ENCODE assay signal across 16 cellular contexts in genomic region chr2:191857406-191857805, GRCh38. TPM values are rescaled to one million over a fixed set of nuclear protein-coding genes. Genes with fewer than 3 reads are reported as not detected.
DNase-seq lines count a peak whose midpoint lies in the region; ATAC-seq and TF ChIP-seq lines count a peak whose summit lies in the region.
"Had no signal": no experiment of that assay in that cellular context is flagged by ENCODE, and none has a peak within 500 bp of the region (broad histone marks: within the 10 kb centered on the region; RNA-seq: fewer than 3 reads in every experiment).

No MANE protein-coding gene starts in this region.

- no peak overlapping the region for H4K91ac ChIP-seq in IMR-90 (ENCODE audit: insufficient read depth, low read depth, low read length)

- no peaks in the 10 kb centered on the region for H3K36me3 ChIP-seq in IMR-90 (ENCODE audit: control insufficient read depth, insufficient read depth, low read length)
- H3K36me3 ChIP-seq: colonic mucosa had no signal

- H3K27ac ChIP-seq in IMR-90 (ENCODE audit: insufficient read depth, low read length): no peak overlapping the region
- H3K27ac ChIP-seq: colonic mucosa had no signal

- no peak overlapping the region for H3K4me3 ChIP-seq in IMR-90 (ENCODE audit: insufficient read depth, low read depth, low read length)
- H3K4me3 ChIP-seq: colonic mucosa had no signal

- CTCF ChIA-PET in IMR-90 (lab: Yijun Ruan, JAX): interaction anchor here (2.2 kb wide), 1 partner anchor 8 kb away, joined by 7 read pairs; no protein-coding TSS in a partner anchor

- intact Hi-C loops in IMR-90 (cut with micrococcal nuclease): no loop called here

- no peaks in the 10 kb centered on the region for H3K27me3 ChIP-seq in IMR-90 (ENCODE audit: control insufficient read depth, insufficient read depth, low read length)
- H3K27me3 ChIP-seq: colonic mucosa had no signal

- H3K9me3 ChIP-seq in IMR-90 (ENCODE audit: control insufficient read depth, insufficient read depth, low read length): no peaks in the 10 kb centered on the region; the same call in 1 of the 2 replicates
- H3K9me3 ChIP-seq: colonic mucosa had no signal

- H2AK5ac ChIP-seq in IMR-90 (ENCODE audit: low read depth, low read length): no peak overlapping the region

- BruUV-seq in IMR-90 (replicated peaks; lab: Mats Ljungman, UMichigan): no TSS peak

- TF ChIP-seq POLR2A in IMR-90 (IDR thresholded peaks at IDR 0.05; ENCODE audit: low read depth, low read length): no peak

- no peak overlapping the region for H2AFZ ChIP-seq in IMR-90 (replicated peaks; ENCODE audit: low read length, poor library complexity)

- POLR2A ChIA-PET in IMR-90 (lab: Charles Lee; ENCODE audit: unreplicated experiment): interaction anchor here (1.0 kb wide), 1 partner anchor 10 kb away, joined by 3 read pairs; the partner anchor contains the start of gene CAVIN2

- H4K20me1 ChIP-seq in IMR-90 (ENCODE audit: insufficient read depth, low read length): no peaks in the 10 kb centered on the region

- ATAC-seq in IMR-90 (ENCODE audit: low read depth) (peak; percentile 76), GM21381 (IDR thresholded peaks at IDR 0.05; ENCODE audit: unreplicated experiment) (no peak)
- ATAC-seq: naive thymus-derived CD8-positive, alpha-beta T cell had no signal

- H2BK120ac ChIP-seq in IMR-90 (ENCODE audit: low read depth, low read length): no peak overlapping the region

- H3K14ac ChIP-seq in IMR-90 (replicated peaks; ENCODE audit: low read depth, low read length): no peak overlapping the region

- TF ChIP-seq RAD21 in IMR-90 (IDR thresholded peaks at IDR 0.05; ENCODE audit: low read length): no peak

- no peak overlapping the region for H3K4me2 ChIP-seq in IMR-90 (ENCODE audit: low read depth, low read length)

- no CpG with 5 or more reads among the region's 2 CpGs for WGBS in IMR-90 (ENCODE audit: extremely low coverage in 2 of 2, insufficient read length in 1 of 2), 2 experiments

- H3K56ac ChIP-seq in IMR-90 (ENCODE audit: extremely low read depth, insufficient read depth, low read length): no peak overlapping the region

- no peaks in the 10 kb centered on the region for H3K9me1 ChIP-seq in IMR-90 (ENCODE audit: insufficient read depth, low read length)

- no peak overlapping the region for H2BK20ac ChIP-seq in IMR-90 (ENCODE audit: low read depth, low read length)

- H2AK9ac ChIP-seq in IMR-90 (replicated peaks; ENCODE audit: low read depth, low read length, poor library complexity): no peak overlapping the region

- no peak overlapping the region for H2BK5ac ChIP-seq in IMR-90 (ENCODE audit: low read depth, low read length, poor library complexity, severe bottlenecking)

- H3K9ac ChIP-seq in IMR-90 (ENCODE audit: low read depth, low read length): no peak overlapping the region

- TF ChIP-seq CTCF in IMR-90 (conservative IDR thresholded peaks at IDR 0.05; ENCODE audit: low read depth, low read length): no peak

- no peak overlapping the region for H2BK15ac ChIP-seq in IMR-90 (ENCODE audit: low read depth, low read length)

- H3K23ac ChIP-seq in IMR-90 (ENCODE audit: low read depth, low read length): no peak overlapping the region

- H4K8ac ChIP-seq in IMR-90 (ENCODE audit: low read depth in 2 of 2, low read length in 2 of 2): no peak overlapping the region

- no peak overlapping the region for H3K4ac ChIP-seq in IMR-90 (ENCODE audit: low read depth, low read length)

- DNase-seq in NCI-H1092 treated with DMSO at 0.1 percent for 48 hours (lab: John Stamatoyannopoulos, UW) (peak; percentile 28), NCI-H1092 (lab: John Stamatoyannopoulos, UW) (no peak), IMR-90 (peak; percentile 90), astrocyte of the hippocampus (ENCODE audit: low read depth, low spot score) (peak; percentile 38), glomerular endothelial cell (ENCODE audit: extremely low read depth, low read depth, low spot score) (peak; percentile 93), NCI-H1436 treated with DMSO at 0.1 percent for 48 hours (lab: John Stamatoyannopoulos, UW) (no peak), putamen (ENCODE audit: low spot score) (no peak)
- DNase-seq: colonic mucosa; erythroblast; KG1; naive thymus-derived CD8-positive, alpha-beta T cell; NCI-H1436; NCI-H526; T-helper 1 cell had no signal

- dilution Hi-C loops in IMR-90 (cut with HindIII; ENCODE audit: low sequenced_read_pairs, unreplicated experiment): no loop called here

- no peak overlapping the region for H3K18ac ChIP-seq in IMR-90 (ENCODE audit: low read depth, low read length)

- peaks cover 2% of the 10 kb centered on the region; the same call in 1 of the 2 replicates for H3K4me1 ChIP-seq in IMR-90 (ENCODE audit: control insufficient read depth, insufficient read depth, low read length)
- H3K4me1 ChIP-seq: colonic mucosa had no signal

- H3K79me1 ChIP-seq in IMR-90 (ENCODE audit: low read depth in 1 of 2, low read length in 2 of 2): no peaks in the 10 kb centered on the region

- in situ Hi-C loops in IMR-90 (cut with MboI; ENCODE audit: low sequenced_read_pairs): no loop called here

- no peak overlapping the region for H4K5ac ChIP-seq in IMR-90 (ENCODE audit: low read depth, low read length)

TF ChIP-seq in IMR-90, 13 proteins besides CTCF, POLR2A, EP300 and RAD21:
- TF ChIP-seq RCOR1 (IDR thresholded peaks at IDR 0.05; ENCODE audit: insufficient replicate concordance, low read length) (peak; percentile 57), USF2 (IDR thresholded peaks at IDR 0.05; ENCODE audit: low read depth, low read length) (no peak)

RNA-seq across cellular contexts. Expression of gene CAVIN2, which starts 10.5 kb away (rescaled TPM):
- total RNA-seq in IMR-90 (2012; rRNA removed) (11.5 and 12.5 TPM in 2 replicates), glomerular endothelial cell (240 and 291 TPM in 2 replicates)
- polyA plus RNA-seq in IMR-90 (2012; rRNA removed): 7.7 and 8.3 TPM in 2 replicates
- polyA plus RNA-seq in IMR-90 (2012; cell fraction: cytosol; rRNA removed): 4.0 and 7.0 TPM in 2 replicates
- polyA plus RNA-seq in IMR-90 (2012; cell fraction: nucleus; rRNA removed; ENCODE audit: low replicate concordance): 2.8 and 3.3 TPM in 2 replicates
- total RNA-seq: activated CD8-positive, alpha-beta memory T cell treated with anti-CD3 and anti-CD28 coated beads for 36 hours; naive thymus-derived CD8-positive, alpha-beta T cell had no signal
- polyA plus RNA-seq: naive thymus-derived CD8-positive, alpha-beta T cell had no signal

Comparison
In these comparisons a context has a peak if more than half of its experiments do, and no peak if none do; other contexts are left out.
1. DNase-seq: peak in NCI-H1092 treated with DMSO at 0.1 percent for 48 hours (single experiment), IMR-90 (single experiment), astrocyte of the hippocampus (single experiment) and glomerular endothelial cell (single experiment); none in NCI-H1092 (single experiment), NCI-H1436 treated with DMSO at 0.1 percent for 48 hours (single experiment) and putamen (single experiment).
2. RNA of gene CAVIN2, which starts 10.5 kb away (total RNA-seq): 240 to 291 TPM in glomerular endothelial cell; 11.5 to 12.5 TPM in IMR-90; every median in the first group is over 10 times any median in the second.